Comparison of ENCODE assay signal across 23 cellular contexts in the genomic region with DNA sequence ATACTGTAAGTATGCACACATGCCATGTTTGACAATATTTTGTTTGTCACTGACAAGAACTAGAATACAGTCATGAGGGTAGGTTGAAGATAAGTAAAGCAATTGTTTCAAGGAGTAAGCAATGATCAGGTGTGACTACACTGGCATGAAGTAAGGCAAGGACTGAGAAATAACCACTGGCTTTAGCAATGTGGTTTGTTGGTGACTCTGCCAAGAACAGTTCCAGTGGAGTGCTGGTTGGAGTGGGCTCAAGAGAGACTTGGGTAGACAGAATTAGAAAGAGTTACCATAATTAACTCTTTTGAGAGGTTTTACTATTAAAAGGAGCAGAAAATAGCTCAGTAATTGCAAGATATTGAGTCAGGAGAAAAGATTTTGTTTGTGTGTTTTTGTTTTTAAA.
"Had no signal": no experiment of that assay in that cellular context is flagged by ENCODE, and none has a peak within 500 bp of the region (broad histone marks: within the 10 kb centered on the region; RNA-seq: fewer than 3 reads in every experiment).

No MANE protein-coding gene starts in this region.

- H3K4me3 ChIP-seq: neural progenitor cell, ovary, psoas muscle, right lobe of liver, sigmoid colon, stomach, thoracic aorta, tibial artery, transverse colon, vagina had no signal

- H3K4me1 ChIP-seq: parathyroid adenoma, psoas muscle, sigmoid colon, stomach, tibial artery, transverse colon, vagina had no signal

- H3K27ac ChIP-seq: neural progenitor cell, ovary, parathyroid adenoma, psoas muscle, right lobe of liver, sigmoid colon, stomach, thoracic aorta, tibial artery, transverse colon, vagina had no signal

- H3K27me3 ChIP-seq: neural progenitor cell, ovary, right lobe of liver, sigmoid colon, stomach, tibial artery, transverse colon, vagina had no signal

- DNase-seq: natural killer cell; occipital lobe; ovary; posterior cingulate gyrus; psoas muscle; right cardiac atrium; right lobe of liver; sigmoid colon; small intestine; stimulated activated CD4-positive, alpha-beta T cell treated with anti-CD3 and anti-CD28 coated beads, Interleukin-15, amount 100 ng/mL, for 24 hours; stimulated activated CD4-positive, alpha-beta T cell treated with anti-CD3 and anti-CD28 coated beads, Interleukin-2, amount 100 ng/mL, for 24 hours; stimulated activated CD4-positive, alpha-beta T cell treated with anti-CD3 and anti-CD28 coated beads, Interleukin-2, amount 100 ng/mL, for 48 hours; stimulated activated CD4-positive, alpha-beta T cell treated with anti-CD3 and anti-CD28 coated beads, Interleukin-4, amount 100 ng/mL, for 24 hours; stimulated activated naive B cell treated with anti-CD40 and anti-IgM and Interleukin-4, amounts not matched to agents 10 μg/mL and 1 μg/mL and 100 μg/mL, for 72 hours; stimulated activated naive CD4-positive, alpha-beta T cell treated with Interleukin-2 at 50 U/mL for 16 hours; stomach; tibial artery; transverse colon had no signal

- H3K9me3 ChIP-seq: ovary, psoas muscle, right lobe of liver, sigmoid colon, stomach, thoracic aorta, tibial artery, transverse colon, vagina had no signal

- ATAC-seq: natural killer cell; psoas muscle; right cardiac atrium; right lobe of liver; stimulated activated effector memory CD8-positive, alpha-beta T cell treated with anti-CD3 and anti-CD28 coated beads, Interleukin-12 subunit alpha, Interleukin-12 subunit beta, amount 100 ng/mL, for 72 hours; stimulated activated naive B cell treated with anti-CD40 and anti-IgM and Interleukin-4, amounts not matched to agents 10 μg/mL and 1 μg/mL and 100 μg/mL, for 72 hours had no signal

- H3K36me3 ChIP-seq: neural progenitor cell, ovary, sigmoid colon, stomach, thoracic aorta, tibial artery, transverse colon, vagina had no signal
